Comparison of ENCODE assay signal across 9 cellular contexts in the genomic region with DNA sequence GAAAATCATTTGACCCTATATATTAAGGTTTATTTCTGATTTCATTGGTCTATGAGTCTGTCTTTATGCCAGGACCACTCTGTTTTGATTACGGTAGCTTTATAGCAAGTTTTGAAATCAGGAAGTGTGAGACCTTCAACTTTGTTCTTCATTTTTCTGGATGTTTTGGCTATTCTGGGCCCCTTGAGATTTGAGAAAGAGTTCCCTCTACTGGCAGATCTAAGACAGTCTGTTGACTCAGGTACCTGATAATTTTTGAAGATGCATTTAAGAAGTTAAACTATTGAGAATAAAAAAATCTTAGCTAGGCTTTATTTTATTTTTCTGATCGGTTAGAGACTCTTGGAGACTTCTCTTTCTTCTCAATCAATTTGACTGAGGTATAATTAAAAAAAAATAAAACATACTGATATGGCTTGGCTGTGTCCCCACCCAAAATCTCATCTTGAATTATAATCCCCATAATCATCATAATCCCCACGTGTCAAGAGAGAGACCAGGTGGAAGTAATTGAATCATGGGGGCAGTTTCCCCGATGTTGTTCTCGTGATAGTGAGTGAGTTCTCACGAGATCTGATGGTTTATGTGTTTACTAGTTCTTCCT.
A peak's percentile ranks its signal among the peaks of the same experiment; 100 is the strongest.
DNase-seq lines count a peak whose midpoint lies in the region; ATAC-seq and TF ChIP-seq lines count a peak whose summit lies in the region.
"Had no signal": no experiment of that assay in that cellular context is flagged by ENCODE, and none has a peak within 500 bp of the region (broad histone marks: within the 10 kb centered on the region; RNA-seq: fewer than 3 reads in every experiment).

No MANE protein-coding gene starts in this region.

- no peak overlapping the region for H3K4me3 Mint-ChIP-seq in activated T-helper 17 cell treated with anti-CD3 and anti-CD28 coated beads, Interleukin-2, amount 50 U/mL, for 72 hours
- H3K4me3 Mint-ChIP-seq in activated T-helper 1 cell treated with anti-CD3 and anti-CD28 coated beads, Interleukin-12 subunit alpha, Interleukin-12 subunit beta, Interleukin-2, Interleukin-4 antibody, amounts not matched to agents 30 ng/mL and 10 ng/mL and 1 ng/mL, durations not matched to agents 14 hours and 24 hours and 36 hours, result no peak overlapping the region
- no peak overlapping the region for H3K4me3 Mint-ChIP-seq in activated CD4-positive, alpha-beta T cell treated with anti-CD3 and anti-CD28 coated beads, Interleukin-2, amount 10 ng/mL, durations not matched to agents 24 days and 14 days
- H3K4me3 Mint-ChIP-seq: activated naive CD8-positive, alpha-beta T cell had no signal

- no peak for DNase-seq in heart left ventricle
- no peak for DNase-seq in left ventricle myocardium superior
- DNase-seq in NCI-H1105 (lab: John Stamatoyannopoulos, UW), result peak; percentile 30
- no peak for DNase-seq in lung (ENCODE audit: low spot score)
- DNase-seq in activated T-helper 1 cell treated with anti-CD3 and anti-CD28 coated beads, Interleukin-12 subunit alpha, Interleukin-12 subunit beta, Interleukin-2, Interleukin-4 antibody, amounts not matched to agents 30 ng/mL and 10 ng/mL and 1 ng/mL, durations not matched to agents 14 hours and 24 hours and 36 hours (ENCODE audit: low spot score), result no peak
- no peak for DNase-seq in mesenteric fat pad (ENCODE audit: low spot score)
- no peak for DNase-seq in activated CD4-positive, alpha-beta T cell treated with anti-CD3 and anti-CD28 coated beads, Interleukin-2, amount 10 ng/mL, durations not matched to agents 24 days and 14 days

- peak in 8 of 12 donors; percentile 13 to 46 (median 31) for TF ChIP-seq CTCF in heart left ventricle (IDR thresholded peaks at IDR 0.05)
- peak; percentile 3 for TF ChIP-seq CTCF in lung (IDR thresholded peaks at IDR 0.05; ENCODE audit: control extremely low read depth, extremely low read depth)

- no peaks in the 10 kb centered on the region for H3K36me3 Mint-ChIP-seq in activated T-helper 17 cell treated with anti-CD3 and anti-CD28 coated beads, Interleukin-2, amount 50 U/mL, for 72 hours (ENCODE audit: low read depth)
- no peaks in the 10 kb centered on the region for H3K36me3 Mint-ChIP-seq in activated T-helper 1 cell treated with anti-CD3 and anti-CD28 coated beads, Interleukin-12 subunit alpha, Interleukin-12 subunit beta, Interleukin-2, Interleukin-4 antibody, amounts not matched to agents 30 ng/mL and 10 ng/mL and 1 ng/mL, durations not matched to agents 14 hours and 24 hours and 36 hours (ENCODE audit: low read depth)
- H3K36me3 Mint-ChIP-seq in activated CD4-positive, alpha-beta T cell treated with anti-CD3 and anti-CD28 coated beads, Interleukin-2, amount 10 ng/mL, durations not matched to agents 24 days and 14 days (ENCODE audit: low read depth), result no peaks in the 10 kb centered on the region
- H3K36me3 Mint-ChIP-seq: activated naive CD8-positive, alpha-beta T cell had no signal

- H3K4me3 ChIP-seq in heart left ventricle (no peak overlapping the region), lung (no peak overlapping the region)

- intact Hi-C loops in heart left ventricle (cut with DNase I), result loop anchor here in 3 of 10 donors (5.0 kb wide), 1 partner anchor 124 kb away; no protein-coding TSS in a partner anchor
- intact Hi-C loops in left ventricle myocardium superior (cut with micrococcal nuclease), result no loop called here
- intact Hi-C loops in activated T-helper 1 cell treated with anti-CD3 and anti-CD28 coated beads, Interleukin-12 subunit alpha, Interleukin-12 subunit beta, Interleukin-2, Interleukin-4 antibody, amounts not matched to agents 30 ng/mL and 10 ng/mL and 1 ng/mL, durations not matched to agents 14 hours and 24 hours and 36 hours (cut with micrococcal nuclease), result loop anchor here (1.0 to 10.0 kb wide), 5 partner anchors 124 to 608 kb away; no protein-coding TSS in a partner anchor
- intact Hi-C loops in activated CD4-positive, alpha-beta T cell treated with anti-CD3 and anti-CD28 coated beads, Interleukin-2, amount 10 ng/mL, durations not matched to agents 24 days and 14 days (cut with micrococcal nuclease), result loop anchor here (2.0 to 10.0 kb wide), 3 partner anchors 124 to 608 kb away; no protein-coding TSS in a partner anchor

- WGBS in heart left ventricle, 4 donors, result 49 to 65% (median 56%) methylated on average over 6 of the region's 6 CpGs
- 70 to 77% methylated on average over 6 of the region's 6 CpGs for WGBS in lung, 2 donors

- H3K9me3 Mint-ChIP-seq in activated T-helper 17 cell treated with anti-CD3 and anti-CD28 coated beads, Interleukin-2, amount 50 U/mL, for 72 hours, result no peaks in the 10 kb centered on the region
- no peaks in the 10 kb centered on the region for H3K9me3 Mint-ChIP-seq in activated T-helper 1 cell treated with anti-CD3 and anti-CD28 coated beads, Interleukin-12 subunit alpha, Interleukin-12 subunit beta, Interleukin-2, Interleukin-4 antibody, amounts not matched to agents 30 ng/mL and 10 ng/mL and 1 ng/mL, durations not matched to agents 14 hours and 24 hours and 36 hours
- no peaks in the 10 kb centered on the region for H3K9me3 Mint-ChIP-seq in activated CD4-positive, alpha-beta T cell treated with anti-CD3 and anti-CD28 coated beads, Interleukin-2, amount 10 ng/mL, durations not matched to agents 24 days and 14 days

- H3K4me1 ChIP-seq in heart left ventricle, result no peaks in the 10 kb centered on the region
- no peaks in the 10 kb centered on the region for H3K4me1 ChIP-seq in lung (ENCODE audit: control insufficient read depth in 2 of 2, insufficient read depth in 2 of 2, low read length in 2 of 2)

- no peaks in the 10 kb centered on the region for H3K4me1 Mint-ChIP-seq in activated T-helper 17 cell treated with anti-CD3 and anti-CD28 coated beads, Interleukin-2, amount 50 U/mL, for 72 hours
- no peaks in the 10 kb centered on the region for H3K4me1 Mint-ChIP-seq in activated T-helper 1 cell treated with anti-CD3 and anti-CD28 coated beads, Interleukin-12 subunit alpha, Interleukin-12 subunit beta, Interleukin-2, Interleukin-4 antibody, amounts not matched to agents 30 ng/mL and 10 ng/mL and 1 ng/mL, durations not matched to agents 14 hours and 24 hours and 36 hours (ENCODE audit: low read depth)
- H3K4me1 Mint-ChIP-seq in activated CD4-positive, alpha-beta T cell treated with anti-CD3 and anti-CD28 coated beads, Interleukin-2, amount 10 ng/mL, durations not matched to agents 24 days and 14 days, result no peaks in the 10 kb centered on the region

- peaks cover 11% of the 10 kb centered on the region for H3K27me3 Mint-ChIP-seq in activated T-helper 17 cell treated with anti-CD3 and anti-CD28 coated beads, Interleukin-2, amount 50 U/mL, for 72 hours
- H3K27me3 Mint-ChIP-seq in activated T-helper 1 cell treated with anti-CD3 and anti-CD28 coated beads, Interleukin-12 subunit alpha, Interleukin-12 subunit beta, Interleukin-2, Interleukin-4 antibody, amounts not matched to agents 30 ng/mL and 10 ng/mL and 1 ng/mL, durations not matched to agents 14 hours and 24 hours and 36 hours (ENCODE audit: insufficient read depth), result peaks cover 13% of the 10 kb centered on the region
- H3K27me3 Mint-ChIP-seq in activated CD4-positive, alpha-beta T cell treated with anti-CD3 and anti-CD28 coated beads, Interleukin-2, amount 10 ng/mL, durations not matched to agents 24 days and 14 days, result peaks cover 5% of the 10 kb centered on the region

- H3K9me3 ChIP-seq in heart left ventricle (no peaks in the 10 kb centered on the region), lung (ENCODE audit: control insufficient read depth in 2 of 2, insufficient read depth in 1 of 2, low read length in 1 of 2) (no peaks in the 10 kb centered on the region)

- H3K36me3 ChIP-seq in heart left ventricle (no peaks in the 10 kb centered on the region), lung (ENCODE audit: control insufficient read depth in 2 of 2, insufficient read depth in 2 of 2, low read length in 2 of 2) (no peaks in the 10 kb centered on the region)

- H3K27ac ChIP-seq in heart left ventricle, result no peak overlapping the region
- no peak overlapping the region for H3K27ac ChIP-seq in lung (ENCODE audit: low read depth in 1 of 2, low read length in 1 of 2)

- no peak overlapping the region for H3K27ac Mint-ChIP-seq in activated T-helper 17 cell treated with anti-CD3 and anti-CD28 coated beads, Interleukin-2, amount 50 U/mL, for 72 hours
- no peak overlapping the region for H3K27ac Mint-ChIP-seq in activated T-helper 1 cell treated with anti-CD3 and anti-CD28 coated beads, Interleukin-12 subunit alpha, Interleukin-12 subunit beta, Interleukin-2, Interleukin-4 antibody, amounts not matched to agents 30 ng/mL and 10 ng/mL and 1 ng/mL, durations not matched to agents 14 hours and 24 hours and 36 hours
- no peak overlapping the region for H3K27ac Mint-ChIP-seq in activated CD4-positive, alpha-beta T cell treated with anti-CD3 and anti-CD28 coated beads, Interleukin-2, amount 10 ng/mL, durations not matched to agents 24 days and 14 days

- ATAC-seq in heart left ventricle (no peak), left ventricle myocardium superior (no peak), lung (ENCODE audit: insufficient read depth, low FRiP score) (no peak)
- ATAC-seq in activated T-helper 17 cell treated with anti-CD3 and anti-CD28 coated beads, Interleukin-2, amount 50 U/mL, for 72 hours (replicated peaks), result peak; percentile 42

- TF ChIP-seq POLR2A in heart left ventricle (IDR thresholded peaks at IDR 0.05), result no peak

- H3K27me3 ChIP-seq in heart left ventricle (peaks cover 0 to 11% (median 0%) of the 10 kb centered on the region in 9 donors), lung (ENCODE audit: control insufficient read depth, insufficient read depth) (no peaks in the 10 kb centered on the region)
